In the genomic region with DNA sequence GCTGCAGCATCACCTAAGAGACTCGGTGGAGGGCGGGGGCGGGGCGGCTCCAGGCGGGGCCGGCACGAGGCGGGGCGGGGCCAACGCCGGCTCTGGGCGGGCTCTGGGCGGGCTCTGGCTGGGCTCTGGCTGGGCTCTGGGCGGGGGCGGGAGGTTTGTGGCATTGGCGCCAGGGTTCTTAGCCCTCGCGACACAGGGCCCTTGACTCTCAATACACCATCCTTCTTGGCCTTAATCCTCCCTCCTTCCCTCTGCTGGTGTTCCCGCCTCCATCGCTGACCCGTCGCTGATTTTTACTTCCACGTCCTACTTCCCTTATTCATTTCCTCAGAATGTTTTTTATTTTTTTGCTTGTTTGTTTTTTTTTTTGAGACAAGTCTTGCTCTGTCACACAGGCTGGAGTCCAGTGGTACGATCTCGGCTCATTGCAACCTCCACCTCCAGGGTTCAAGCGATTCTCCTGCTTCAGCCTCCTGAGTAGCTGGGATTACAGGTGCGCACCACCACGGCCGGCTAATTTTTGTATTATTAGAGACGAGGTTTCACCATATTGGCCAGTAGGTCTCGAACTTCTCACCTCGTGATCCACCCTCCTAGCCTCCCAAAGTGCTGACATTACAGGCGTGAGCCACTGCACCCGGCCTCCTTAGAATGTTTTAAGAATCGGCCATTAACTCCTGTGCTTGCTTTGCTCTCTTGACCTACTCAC, we compare ENCODE assay signal across 8 cellular contexts. TPM values are rescaled to one million over a fixed set of nuclear protein-coding genes. Genes with fewer than 3 reads are reported as not detected.
DNase-seq lines count a peak whose midpoint lies in the region; FAIRE-seq and TF ChIP-seq lines count a peak whose summit lies in the region.

A gene with protein sequence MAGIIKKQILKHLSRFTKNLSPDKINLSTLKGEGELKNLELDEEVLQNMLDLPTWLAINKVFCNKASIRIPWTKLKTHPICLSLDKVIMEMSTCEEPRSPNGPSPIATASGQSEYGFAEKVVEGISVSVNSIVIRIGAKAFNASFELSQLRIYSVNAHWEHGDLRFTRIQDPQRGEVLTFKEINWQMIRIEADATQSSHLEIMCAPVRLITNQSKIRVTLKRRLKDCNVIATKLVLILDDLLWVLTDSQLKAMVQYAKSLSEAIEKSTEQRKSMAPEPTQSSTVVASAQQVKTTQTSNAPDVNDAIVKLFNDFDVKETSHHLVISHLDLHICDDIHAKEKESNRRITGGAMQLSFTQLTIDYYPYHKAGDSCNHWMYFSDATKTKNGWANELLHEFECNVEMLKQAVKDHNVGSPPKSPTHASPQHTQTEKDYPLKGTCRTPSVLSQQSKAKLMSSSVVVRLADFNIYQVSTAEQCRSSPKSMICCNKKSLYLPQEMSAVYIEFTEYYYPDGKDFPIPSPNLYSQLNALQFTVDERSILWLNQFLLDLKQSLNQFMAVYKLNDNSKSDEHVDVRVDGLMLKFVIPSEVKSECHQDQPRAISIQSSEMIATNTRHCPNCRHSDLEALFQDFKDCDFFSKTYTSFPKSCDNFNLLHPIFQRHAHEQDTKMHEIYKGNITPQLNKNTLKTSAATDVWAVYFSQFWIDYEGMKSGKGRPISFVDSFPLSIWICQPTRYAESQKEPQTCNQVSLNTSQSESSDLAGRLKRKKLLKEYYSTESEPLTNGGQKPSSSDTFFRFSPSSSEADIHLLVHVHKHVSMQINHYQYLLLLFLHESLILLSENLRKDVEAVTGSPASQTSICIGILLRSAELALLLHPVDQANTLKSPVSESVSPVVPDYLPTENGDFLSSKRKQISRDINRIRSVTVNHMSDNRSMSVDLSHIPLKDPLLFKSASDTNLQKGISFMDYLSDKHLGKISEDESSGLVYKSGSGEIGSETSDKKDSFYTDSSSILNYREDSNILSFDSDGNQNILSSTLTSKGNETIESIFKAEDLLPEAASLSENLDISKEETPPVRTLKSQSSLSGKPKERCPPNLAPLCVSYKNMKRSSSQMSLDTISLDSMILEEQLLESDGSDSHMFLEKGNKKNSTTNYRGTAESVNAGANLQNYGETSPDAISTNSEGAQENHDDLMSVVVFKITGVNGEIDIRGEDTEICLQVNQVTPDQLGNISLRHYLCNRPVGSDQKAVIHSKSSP (N-terminal part only) (minus strand): TSS at position 24 of the 709 bp plus-strand sequence. CDS start 239 bp downstream, outside the sequence.

- H3K4me1 ChIP-seq in neutrophil (ENCODE audit: control insufficient read depth in 1 of 2, insufficient read depth in 1 of 2, low read depth in 1 of 2, low read length in 1 of 2): peaks cover 40 to 44% of the 10 kb centered on the region in 2 experiments

- no peaks in the 10 kb centered on the region for H3K9me3 ChIP-seq in SK-N-MC (ENCODE audit: low read depth, low read length)
- H3K9me3 ChIP-seq in neutrophil: no peaks in the 10 kb centered on the region

- peak; percentile 70 for DNase-seq in GF-D8 (lab: John Stamatoyannopoulos, UW)
- DNase-seq in HFF-Myc (ENCODE audit: extremely low read depth, low read depth): peak; percentile 14
- DNase-seq in MV-4-11 (lab: John Stamatoyannopoulos, UW): peak; percentile 92
- DNase-seq in SK-N-MC (ENCODE audit: low read depth, low spot score): no peak
- DNase-seq in activated naive CD4-positive, alpha-beta T cell treated with Interleukin-2 at 50 U/mL for 16 hours: peak; percentile 94
- DNase-seq in frontal cortex (ENCODE audit: low spot score in 2 of 2): peak; percentile 86

- no peaks in the 10 kb centered on the region for H3K36me3 ChIP-seq in SK-N-MC (ENCODE audit: insufficient read depth, low read length)
- H3K36me3 ChIP-seq in neutrophil: no peaks in the 10 kb centered on the region

- H3K4me3 ChIP-seq in HFF-Myc (replicated peaks; ENCODE audit: low read depth, low read length) (peak within 1 kb of the TSS; percentile 87), SK-N-MC (peak within 1 kb of the TSS; percentile 95), neutrophil (ENCODE audit: low read depth in 1 of 2, low read length in 1 of 2) (peak within 1 kb of the TSS; percentile 93 to 97)

- no peaks in the 10 kb centered on the region for H3K27me3 ChIP-seq in neutrophil

- peak within 1 kb of the TSS; percentile 46; the same call in 1 of the 2 replicates for H3K27ac ChIP-seq in SK-N-MC
- H3K27ac ChIP-seq in neutrophil: peak within 1 kb of the TSS; percentile 98

- TF ChIP-seq CTCF in HFF-Myc (IDR thresholded peaks at IDR 0.05; ENCODE audit: low read depth, low read length, missing control alignments) (no peak), neutrophil (IDR thresholded peaks at IDR 0.05) (no peak), subcutaneous adipose tissue (IDR thresholded peaks at IDR 0.05; ENCODE audit: low read depth) (no peak)

- no peak for FAIRE-seq in frontal cortex (lab: Jason Lieb, UNC)

- H3K9ac ChIP-seq in SK-N-MC (ENCODE audit: insufficient read length): peak within 1 kb of the TSS; percentile 83

RNA-seq across cellular contexts. Expression of the gene that starts here (rescaled TPM):
- total RNA-seq in frontal cortex (106 TPM), subcutaneous adipose tissue (10 to 100 TPM; 20.2 to 51.5 (median 46.2) TPM)
